ENCODE assay signal across 9 cellular contexts in the genomic region with DNA sequence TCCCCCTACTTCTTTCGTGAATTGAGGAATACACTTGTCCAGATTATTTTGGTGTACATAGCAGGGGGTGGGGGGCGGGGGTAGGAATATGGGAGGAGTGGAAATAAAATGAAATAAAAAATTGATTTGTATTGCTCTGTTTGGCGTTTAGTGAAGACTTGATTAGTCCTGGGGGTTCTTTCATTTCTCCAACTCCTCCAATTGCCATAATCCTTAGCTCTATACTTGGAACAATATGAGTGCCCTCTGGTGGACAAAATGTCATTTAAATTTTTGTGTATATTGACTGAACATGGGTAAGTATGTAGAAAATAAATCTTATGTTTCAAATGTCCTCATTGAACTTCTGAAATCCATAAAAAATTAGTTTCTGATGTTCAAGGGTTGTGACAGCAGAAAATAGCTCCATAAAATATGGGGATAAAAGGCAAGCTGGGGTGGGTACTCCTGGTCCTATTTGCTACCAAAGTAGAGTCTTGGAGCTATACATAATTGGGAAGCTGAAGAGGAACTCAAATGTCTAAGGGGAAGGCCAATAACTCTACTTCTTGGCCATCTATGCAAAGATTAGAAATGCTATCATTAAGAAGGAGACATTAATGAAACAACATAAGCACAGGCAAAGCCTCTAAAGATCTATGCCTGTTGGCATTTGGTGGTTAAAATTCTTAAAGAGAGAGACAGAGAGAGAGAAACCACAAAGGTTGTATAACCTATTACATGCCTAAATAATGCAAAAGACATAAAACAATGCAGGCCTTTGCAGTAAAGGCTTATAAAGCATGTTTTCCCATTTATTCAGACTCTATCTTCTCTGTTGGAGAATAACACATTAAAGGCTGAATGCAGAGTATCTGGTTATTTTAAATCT.
DNase-seq lines count a peak whose midpoint lies in the region; ATAC-seq and TF ChIP-seq lines count a peak whose summit lies in the region.
"Had no signal": no experiment of that assay in that cellular context is flagged by ENCODE, and none has a peak within 500 bp of the region (broad histone marks: within the 10 kb centered on the region; RNA-seq: fewer than 3 reads in every experiment).

No MANE protein-coding gene starts in this region.

- no peaks in the 10 kb centered on the region for H3K4me1 ChIP-seq in right atrium auricular region
- no peaks in the 10 kb centered on the region for H3K4me1 ChIP-seq in upper lobe of right lung
- H3K4me1 ChIP-seq: SJCRH30 had no signal

- TF ChIP-seq CTCF in right atrium auricular region (IDR thresholded peaks at IDR 0.05), result peak; percentile 12 to 58
- peak; percentile 46 for TF ChIP-seq CTCF in upper lobe of right lung (IDR thresholded peaks at IDR 0.05)

- H3K36me3 ChIP-seq in right atrium auricular region, result no peaks in the 10 kb centered on the region
- H3K36me3 ChIP-seq in upper lobe of right lung, result no peaks in the 10 kb centered on the region
- H3K36me3 ChIP-seq: SJCRH30 had no signal

- H3K27ac ChIP-seq in right atrium auricular region, result no peak overlapping the region
- no peak overlapping the region for H3K27ac ChIP-seq in upper lobe of right lung
- H3K27ac ChIP-seq: SJCRH30 had no signal

- no peak overlapping the region for H3K4me3 ChIP-seq in Jurkat, Clone E6-1 (ENCODE audit: low read length)
- H3K4me3 ChIP-seq in right atrium auricular region (no peak overlapping the region), upper lobe of right lung (no peak overlapping the region)
- H3K4me3 ChIP-seq: SJCRH30 had no signal

- H3K4me1 Mint-ChIP-seq in activated CD8-positive, alpha-beta memory T cell treated with anti-CD3 and anti-CD28 coated beads, Interleukin-2, amount 10 ng/mL, durations not matched to agents 7 days and 5 days, result no peaks in the 10 kb centered on the region
- H3K4me1 Mint-ChIP-seq in activated T-cell treated with anti-CD3 and anti-CD28 coated beads, Interleukin-2, amount 50 U/mL, for 72 hours (ENCODE audit: low read depth), result no peaks in the 10 kb centered on the region

- intact Hi-C loops in upper lobe of right lung (cut with DNase I), result no loop called here

- H3K27me3 Mint-ChIP-seq in activated CD8-positive, alpha-beta memory T cell treated with anti-CD3 and anti-CD28 coated beads, Interleukin-2, amount 10 ng/mL, durations not matched to agents 7 days and 5 days, result no peaks in the 10 kb centered on the region
- H3K27me3 Mint-ChIP-seq in activated T-cell treated with anti-CD3 and anti-CD28 coated beads, Interleukin-2, amount 50 U/mL, for 72 hours (ENCODE audit: low read depth), result no peaks in the 10 kb centered on the region

- no peak overlapping the region for H3K27ac Mint-ChIP-seq in activated CD8-positive, alpha-beta memory T cell treated with anti-CD3 and anti-CD28 coated beads, Interleukin-2, amount 10 ng/mL, durations not matched to agents 7 days and 5 days
- H3K27ac Mint-ChIP-seq in activated T-cell treated with anti-CD3 and anti-CD28 coated beads, Interleukin-2, amount 50 U/mL, for 72 hours, result no peak overlapping the region

- H3K36me3 Mint-ChIP-seq in activated CD8-positive, alpha-beta memory T cell treated with anti-CD3 and anti-CD28 coated beads, Interleukin-2, amount 10 ng/mL, durations not matched to agents 7 days and 5 days, result no peaks in the 10 kb centered on the region
- peaks cover 3 to 4% of the 10 kb centered on the region in 2 donors for H3K36me3 Mint-ChIP-seq in activated T-cell treated with anti-CD3 and anti-CD28 coated beads, Interleukin-2, amount 50 U/mL, for 72 hours (ENCODE audit: insufficient read depth in 2 of 2)

- peaks cover 7% of the 10 kb centered on the region for H3K9me3 Mint-ChIP-seq in activated CD8-positive, alpha-beta memory T cell treated with anti-CD3 and anti-CD28 coated beads, Interleukin-2, amount 10 ng/mL, durations not matched to agents 7 days and 5 days (ENCODE audit: low read depth)
- H3K9me3 Mint-ChIP-seq in activated T-cell treated with anti-CD3 and anti-CD28 coated beads, Interleukin-2, amount 50 U/mL, for 72 hours, result peaks cover 5 to 7% of the 10 kb centered on the region in 2 donors

- ATAC-seq in upper lobe of right lung, result no peak
- ATAC-seq in activated CD8-positive, alpha-beta memory T cell treated with anti-CD3 and anti-CD28 coated beads, Interleukin-2, amount 10 ng/mL, durations not matched to agents 7 days and 5 days, result no peak
- no peak for ATAC-seq in activated T-cell treated with anti-CD3 and anti-CD28 coated beads, Interleukin-2, amount 50 U/mL, for 72 hours (replicated peaks in 1 of 2)

- H3K9me3 ChIP-seq in right atrium auricular region, result peaks cover 4 to 9% of the 10 kb centered on the region in 2 donors
- peaks cover 6% of the 10 kb centered on the region for H3K9me3 ChIP-seq in upper lobe of right lung
- H3K9me3 ChIP-seq: SJCRH30 had no signal

- DNase-seq in ELR (ENCODE audit: low read depth) (peak; percentile 82), SK-N-DZ (ENCODE audit: low spot score) (peak; percentile 56), right atrium auricular region (ENCODE audit: low spot score) (no peak), upper lobe of right lung (no peak)
- DNase-seq in Jurkat, Clone E6-1 (ENCODE audit: low read depth, low spot score), result peak; percentile 47
- DNase-seq in activated CD8-positive, alpha-beta memory T cell treated with anti-CD3 and anti-CD28 coated beads, Interleukin-2, amount 10 ng/mL, durations not matched to agents 7 days and 5 days, result no peak
- no peak for DNase-seq in activated T-cell treated with anti-CD3 and anti-CD28 coated beads, Interleukin-2, amount 50 U/mL, for 72 hours
- DNase-seq in activated T-cell treated with anti-CD3 and anti-CD28 coated beads, Interleukin-2, amount 50 U/mL, for 48 hours, result no peak

- H3K27me3 ChIP-seq in right atrium auricular region (no peaks in the 10 kb centered on the region), upper lobe of right lung (no peaks in the 10 kb centered on the region)
- H3K27me3 ChIP-seq: SJCRH30 had no signal

- no peak overlapping the region for H3K4me3 Mint-ChIP-seq in activated CD8-positive, alpha-beta memory T cell treated with anti-CD3 and anti-CD28 coated beads, Interleukin-2, amount 10 ng/mL, durations not matched to agents 7 days and 5 days
- no peak overlapping the region for H3K4me3 Mint-ChIP-seq in activated T-cell treated with anti-CD3 and anti-CD28 coated beads, Interleukin-2, amount 50 U/mL, for 72 hours

- CTCF ChIA-PET in activated CD8-positive, alpha-beta memory T cell treated with anti-CD3 and anti-CD28 coated beads, Interleukin-2, amount 10 ng/mL, durations not matched to agents 7 days and 5 days (lab: Charles Lee), result interaction anchor here (1.1 to 3.7 kb wide), 3 partner anchors 25 to 830 kb away, joined by 3 to 26 read pairs (median 3); partner anchors contain the start of gene BDNF

Comparison
In these comparisons a context has a peak if more than half of its experiments do, and no peak if none do; other contexts are left out.
1. DNase-seq: peak in ELR (single experiment), Jurkat, Clone E6-1 (single experiment) and SK-N-DZ (single experiment); none in right atrium auricular region (single experiment), upper lobe of right lung (single experiment), activated CD8-positive, alpha-beta memory T cell treated with anti-CD3 and anti-CD28 coated beads, Interleukin-2, amount 10 ng/mL, durations not matched to agents 7 days and 5 days (single experiment), activated T-cell treated with anti-CD3 and anti-CD28 coated beads, Interleukin-2, amount 50 U/mL, for 72 hours (0 of 2) and activated T-cell treated with anti-CD3 and anti-CD28 coated beads, Interleukin-2, amount 50 U/mL, for 48 hours (0 of 2).